ENCODE assay signal across 8 cellular contexts in the genomic region with DNA sequence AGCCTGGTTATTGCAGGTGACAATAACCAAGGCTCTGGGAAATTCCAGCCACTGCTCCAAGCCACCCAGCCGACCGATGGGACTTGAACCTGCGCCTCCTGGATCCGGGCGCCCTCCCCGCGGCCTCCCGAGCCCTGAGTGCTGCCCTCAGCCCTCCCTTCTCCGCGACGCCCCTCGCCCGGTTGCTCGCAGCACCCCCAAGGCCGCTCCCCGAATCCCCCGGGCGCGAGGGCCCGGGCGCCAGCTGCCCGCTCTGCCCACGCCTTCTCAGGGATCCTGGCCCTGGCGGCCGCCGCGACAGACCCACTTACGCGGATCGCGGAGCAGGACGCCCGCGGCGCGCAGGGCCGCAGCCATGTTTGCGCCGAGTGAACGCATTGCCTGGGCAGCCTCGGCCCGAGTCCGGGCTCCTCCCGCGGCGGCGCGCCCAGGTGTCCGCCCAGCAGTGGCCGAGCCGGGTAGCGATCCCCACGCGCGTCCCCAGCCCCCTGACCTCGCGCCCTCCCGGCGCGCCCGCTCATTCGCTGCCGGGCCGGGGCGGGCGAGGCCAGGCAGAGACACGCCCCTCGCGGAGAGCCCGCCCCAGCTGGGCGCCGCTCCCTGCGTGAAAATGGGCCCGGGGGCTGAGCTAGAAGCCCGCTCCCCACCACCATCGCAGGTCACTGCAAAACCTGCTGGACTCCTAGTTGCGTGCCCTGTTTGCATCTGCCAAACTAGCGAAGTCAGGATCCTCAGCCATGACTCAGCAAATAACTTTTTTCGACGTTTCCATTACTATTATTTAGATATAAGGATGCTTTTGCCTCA. TPM values are rescaled to one million over a fixed set of nuclear protein-coding genes. Genes with fewer than 3 reads are reported as not detected.
A peak's percentile ranks its signal among the peaks of the same experiment; 100 is the strongest.
DNase-seq lines count a peak whose midpoint lies in the region; ATAC-seq lines count a peak whose summit lies in the region.

A gene with protein sequence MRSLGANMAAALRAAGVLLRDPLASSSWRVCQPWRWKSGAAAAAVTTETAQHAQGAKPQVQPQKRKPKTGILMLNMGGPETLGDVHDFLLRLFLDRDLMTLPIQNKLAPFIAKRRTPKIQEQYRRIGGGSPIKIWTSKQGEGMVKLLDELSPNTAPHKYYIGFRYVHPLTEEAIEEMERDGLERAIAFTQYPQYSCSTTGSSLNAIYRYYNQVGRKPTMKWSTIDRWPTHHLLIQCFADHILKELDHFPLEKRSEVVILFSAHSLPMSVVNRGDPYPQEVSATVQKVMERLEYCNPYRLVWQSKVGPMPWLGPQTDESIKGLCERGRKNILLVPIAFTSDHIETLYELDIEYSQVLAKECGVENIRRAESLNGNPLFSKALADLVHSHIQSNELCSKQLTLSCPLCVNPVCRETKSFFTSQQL (minus strand): TSS at position 460 of the 807 bp plus-strand sequence. CDS start 82 bp downstream, at position 378.

- peak; percentile 95 for ATAC-seq in HG02885 (IDR thresholded peaks at IDR 0.05; ENCODE audit: poor library complexity, unreplicated experiment)

- DNase-seq in NCI-H524 (lab: John Stamatoyannopoulos, UW) (peak; percentile 34 to 61), NCI-H524 treated with DMSO at 0.1 percent for 48 hours (lab: John Stamatoyannopoulos, UW) (no peak), NCI-H2171 treated with DMSO at 0.1 percent for 48 hours (lab: John Stamatoyannopoulos, UW) (peak; percentile 42), cerebellum (ENCODE audit: low spot score) (peak; percentile 84), kidney glomerular epithelial cell (lab: John Stamatoyannopoulos, UW) (peak; percentile 60)
- DNase-seq in activated CD4-positive, alpha-beta T cell treated with anti-CD3 and anti-CD28 coated beads for 1 hour = peak; percentile 46
- DNase-seq in stimulated activated CD4-positive, alpha-beta T cell treated with anti-CD3 and anti-CD28 coated beads, Interleukin-1b, Interleukin-23, amount 100 ng/mL, for 1 hour (ENCODE audit: low read depth in 2 of 2) = peak; percentile 6 to 32

RNA-seq across cellular contexts. Expression of the gene that starts here (rescaled TPM):
- total RNA-seq in cerebellum = 21.3 TPM
